Comparison of ENCODE assay signal across 8 cellular contexts in genomic region chr22:43015677-43016042, GRCh38. TPM values are rescaled to one million over a fixed set of nuclear protein-coding genes. Genes with fewer than 3 reads are reported as not detected.
A peak's percentile ranks its signal among the peaks of the same experiment; 100 is the strongest.
DNase-seq lines count a peak whose midpoint lies in the region; TF ChIP-seq lines count a peak whose summit lies in the region.

No MANE protein-coding gene starts in this region.

- peaks cover 31% of the 10 kb centered on the region for H3K4me1 Mint-ChIP-seq in activated naive CD4-positive, alpha-beta T cell treated with anti-CD3 and anti-CD28 coated beads, Interleukin-2, amount 10 ng/mL, durations not matched to agents 7 days and 5 days
- peaks cover 27% of the 10 kb centered on the region for H3K4me1 Mint-ChIP-seq in type B pancreatic cell (ENCODE audit: unreplicated experiment)

- peaks cover 20% of the 10 kb centered on the region for H3K27me3 Mint-ChIP-seq in activated naive CD4-positive, alpha-beta T cell treated with anti-CD3 and anti-CD28 coated beads, Interleukin-2, amount 10 ng/mL, durations not matched to agents 7 days and 5 days
- H3K27me3 Mint-ChIP-seq in type B pancreatic cell, result no peaks in the 10 kb centered on the region

- peak overlapping the region; percentile 92 for H3K4me3 Mint-ChIP-seq in activated naive CD4-positive, alpha-beta T cell treated with anti-CD3 and anti-CD28 coated beads, Interleukin-2, amount 10 ng/mL, durations not matched to agents 7 days and 5 days
- peak overlapping the region; percentile 96 for H3K4me3 Mint-ChIP-seq in type B pancreatic cell

- H3K36me3 Mint-ChIP-seq in activated naive CD4-positive, alpha-beta T cell treated with anti-CD3 and anti-CD28 coated beads, Interleukin-2, amount 10 ng/mL, durations not matched to agents 7 days and 5 days, result no peaks in the 10 kb centered on the region
- no peaks in the 10 kb centered on the region for H3K36me3 Mint-ChIP-seq in type B pancreatic cell

- DNase-seq in activated naive CD4-positive, alpha-beta T cell treated with anti-CD3 and anti-CD28 coated beads, Interleukin-2, amount 10 ng/mL, durations not matched to agents 7 days and 5 days, result no peak
- DNase-seq in activated naive CD4-positive, alpha-beta T cell treated with Interleukin-2 at 50 U/mL for 16 hours, result no peak
- DNase-seq in astrocyte of the cerebellum (ENCODE audit: low read depth), result no peak
- DNase-seq in lower leg skin (ENCODE audit: low spot score in 2 of 2), result no peak
- DNase-seq in type B pancreatic cell (ENCODE audit: extremely low spot score, unreplicated experiment), result no peak
- no peak for DNase-seq in NCI-H2227 treated with DMSO at 0.1 percent for 48 hours (lab: John Stamatoyannopoulos, UW)
- no peak for DNase-seq in DMS 273 treated with DMSO at 0.1 percent for 48 hours (lab: John Stamatoyannopoulos, UW)
- no peak for DNase-seq in erythroblast (lab: John Stamatoyannopoulos, UW)

- CTCF ChIA-PET in activated naive CD4-positive, alpha-beta T cell treated with anti-CD3 and anti-CD28 coated beads, Interleukin-2, amount 10 ng/mL, durations not matched to agents 7 days and 5 days (lab: Charles Lee), result interaction anchor here (0.6 to 3.7 kb wide), 3 partner anchors 19 to 1293 kb away, joined by 3 to 9 read pairs (median 3); no protein-coding TSS in a partner anchor

- peak overlapping the region; percentile 88 for H3K27ac Mint-ChIP-seq in activated naive CD4-positive, alpha-beta T cell treated with anti-CD3 and anti-CD28 coated beads, Interleukin-2, amount 10 ng/mL, durations not matched to agents 7 days and 5 days
- peak overlapping the region; percentile 92 for H3K27ac Mint-ChIP-seq in type B pancreatic cell

- peak overlapping the region; percentile 80 for H3K4me3 ChIP-seq in astrocyte of the cerebellum (ENCODE audit: low read depth, low read length)
- H3K4me3 ChIP-seq in lower leg skin (ENCODE audit: low read depth, poor library complexity, severe bottlenecking), result peak overlapping the region; percentile 37

- 23 to 28% methylated on average over 5 of the region's 5 CpGs for WGBS in lower leg skin, 2 donors

- intact Hi-C loops in lower leg skin (cut with DNase I; ENCODE audit: low total_unique reads), result no loop called here

- TF ChIP-seq POLR2A in lower leg skin (IDR thresholded peaks at IDR 0.05), result no peak
- TF ChIP-seq POLR2A in erythroblast (IDR thresholded peaks at IDR 0.05; ENCODE audit: low read length), result no peak

- in situ Hi-C loops in astrocyte of the cerebellum (cut with HindIII; ENCODE audit: low sequenced_read_pairs), result no loop called here

- TF ChIP-seq CTCF in astrocyte of the cerebellum (IDR thresholded peaks at IDR 0.05; ENCODE audit: low read depth, low read length, missing control alignments) (no peak), lower leg skin (IDR thresholded peaks at IDR 0.05) (no peak), type B pancreatic cell (conservative IDR thresholded peaks at IDR 0.05) (no peak)

- no peaks in the 10 kb centered on the region for H3K9me3 Mint-ChIP-seq in activated naive CD4-positive, alpha-beta T cell treated with anti-CD3 and anti-CD28 coated beads, Interleukin-2, amount 10 ng/mL, durations not matched to agents 7 days and 5 days
- no peaks in the 10 kb centered on the region for H3K9me3 Mint-ChIP-seq in type B pancreatic cell

RNA-seq across cellular contexts. Expression of gene PACSIN2, which starts 0.7 kb away (rescaled TPM):
- total RNA-seq in lower leg skin (10 to 100 TPM; 46.3 to 88.8 (median 58.2) TPM), type B pancreatic cell (ENCODE audit: low replicate concordance) (53.4 and 89.1 TPM in 2 replicates)
